Comparison of ENCODE assay signal across 1 cellular context in genomic region chr16:68085259-68086071, GRCh38.
TF ChIP-seq lines count a peak whose summit lies in the region.

NFATC3 (plus strand) TSS chr16:68085370; CDS start chr16:68085682, 312 bp downstream.

TF ChIP-seq in K562, 482 proteins besides CTCF, POLR2A, EP300 and RAD21 (continued from another document and continues in another):
- TF ChIP-seq ZNF280B (CRISPR knock-in tag; IDR thresholded peaks at IDR 0.05): no peak
- TF ChIP-seq TCF15 (CRISPR knock-in tag; IDR thresholded peaks at IDR 0.05): no peak
- peak; percentile 47; the same call in 1 of the 2 replicates for TF ChIP-seq PHF8 (IDR thresholded peaks at IDR 0.05; ENCODE audit: borderline replicate concordance, low read length)
- no peak for TF ChIP-seq ZNF277 (CRISPR knock-in tag; IDR thresholded peaks at IDR 0.05; ENCODE audit: borderline replicate concordance)
- TF ChIP-seq ZNF165 (CRISPR knock-in tag; IDR thresholded peaks at IDR 0.05; ENCODE audit: borderline replicate concordance): no peak
- no peak for TF ChIP-seq DEAF1 (CRISPR knock-in tag; IDR thresholded peaks at IDR 0.05)
- TF ChIP-seq TEAD2 (tag; IDR thresholded peaks at IDR 0.05): no peak
- 0 out of 2 replicates have a peak, but pooled peaks have one; percentile 62 for TF ChIP-seq ATF7 (IDR thresholded peaks at IDR 0.05)
- no peak for TF ChIP-seq ZNF707 (CRISPR knock-in tag; conservative IDR thresholded peaks at IDR 0.05)
- TF ChIP-seq ARID4B (CRISPR knock-in tag; IDR thresholded peaks at IDR 0.05): peak; percentile 70
- TF ChIP-seq GMEB1 (CRISPR knock-in tag; IDR thresholded peaks at IDR 0.05): no peak
- TF ChIP-seq E2F4 (CRISPR knock-in tag; IDR thresholded peaks at IDR 0.05; ENCODE audit: low read depth): no peak
- TF ChIP-seq ESRRB (CRISPR knock-in tag; IDR thresholded peaks at IDR 0.05; ENCODE audit: borderline replicate concordance): no peak
- no peak for TF ChIP-seq BCOR (IDR thresholded peaks at IDR 0.05)
- TF ChIP-seq NR4A1 (CRISPR knock-in tag; IDR thresholded peaks at IDR 0.05): peak; percentile 31; the same call in 1 of the 2 replicates
- TF ChIP-seq NR4A1 (tag; IDR thresholded peaks at IDR 0.05): 0 out of 2 replicates have a peak, but pooled peaks have one; percentile 52
- no peak for TF ChIP-seq SREBF1 (IDR thresholded peaks at IDR 0.05; ENCODE audit: borderline replicate concordance, low read depth, low read length)
- 0 out of 2 replicates have a peak, but pooled peaks have one; percentile 38 for TF ChIP-seq TARDBP (IDR thresholded peaks at IDR 0.05)
- no peak for TF ChIP-seq FOXO4 (CRISPR knock-in tag; IDR thresholded peaks at IDR 0.05)
- no peak for TF ChIP-seq ZNF134 (CRISPR knock-in tag; conservative IDR thresholded peaks at IDR 0.05)
- TF ChIP-seq GATAD2B (IDR thresholded peaks at IDR 0.05; ENCODE audit: borderline replicate concordance): peak; percentile 60
- TF ChIP-seq ZNF77 (CRISPR knock-in tag; IDR thresholded peaks at IDR 0.05): no peak
- no peak for TF ChIP-seq RBM17 (IDR thresholded peaks at IDR 0.05; ENCODE audit: borderline replicate concordance, low read depth, low read length)
- TF ChIP-seq PREB (CRISPR knock-in tag; IDR thresholded peaks at IDR 0.05): peak; percentile 95; the same call in 1 of the 2 replicates
- no peak for TF ChIP-seq CHCHD3 (CRISPR knock-in tag; IDR thresholded peaks at IDR 0.05)
- no peak for TF ChIP-seq KLF16 (IDR thresholded peaks at IDR 0.05)
- TF ChIP-seq ZC3H11A (IDR thresholded peaks at IDR 0.05; ENCODE audit: low read depth, low read length): no peak
- no peak for TF ChIP-seq HIVEP1 (CRISPR knock-in tag; IDR thresholded peaks at IDR 0.05)
- TF ChIP-seq CREB1 (IDR thresholded peaks at IDR 0.05): no peak; the same call in 1 of the 2 replicates
- peak; percentile 72 for TF ChIP-seq CREB1 (CRISPR knock-in tag; IDR thresholded peaks at IDR 0.05)
- no peak for TF ChIP-seq EHMT2 (IDR thresholded peaks at IDR 0.05)
- 0 out of 2 replicates have a peak, but pooled peaks have one; percentile 46 for TF ChIP-seq ZNF282 (CRISPR knock-in tag; IDR thresholded peaks at IDR 0.05)
- TF ChIP-seq WHSC1 (IDR thresholded peaks at IDR 0.05; ENCODE audit: low read length): no peak
- no peak for TF ChIP-seq PRMT5 (CRISPR knock-in tag; IDR thresholded peaks at IDR 0.05)
- TF ChIP-seq GATA2 (CRISPR knock-in tag; IDR thresholded peaks at IDR 0.05): no peak
- TF ChIP-seq FOSL1 (tag; conservative IDR thresholded peaks at IDR 0.05): peak; percentile 51; the same call in 1 of the 2 replicates
- TF ChIP-seq ZNF347 (CRISPR knock-in tag; IDR thresholded peaks at IDR 0.05; ENCODE audit: low read depth): no peak
- no peak for TF ChIP-seq PTRF (tag; IDR thresholded peaks at IDR 0.05)
- TF ChIP-seq BRF1 (IDR thresholded peaks at IDR 0.05; ENCODE audit: borderline replicate concordance, extremely low read depth, insufficient read length): no peak
- no peak for TF ChIP-seq MEIS2 (IDR thresholded peaks at IDR 0.05; ENCODE audit: partially characterized antibody)
- TF ChIP-seq TAF7 (tag; IDR thresholded peaks at IDR 0.05): 0 out of 2 replicates have a peak, but pooled peaks have one; percentile 19
- TF ChIP-seq JUNB (CRISPR knock-in tag; conservative IDR thresholded peaks at IDR 0.05): no peak
- TF ChIP-seq NR2C2 (CRISPR knock-in tag; IDR thresholded peaks at IDR 0.05): 0 out of 2 replicates have a peak, but pooled peaks have one; percentile 34
- TF ChIP-seq NR2C2 (tag; IDR thresholded peaks at IDR 0.05): no peak
- no peak for TF ChIP-seq NELFE (IDR thresholded peaks at IDR 0.05; ENCODE audit: insufficient read depth, insufficient read length)
- TF ChIP-seq ZBTB49 (CRISPR knock-in tag; IDR thresholded peaks at IDR 0.05; ENCODE audit: borderline replicate concordance): no peak
- TF ChIP-seq BDP1 (IDR thresholded peaks at IDR 0.05; ENCODE audit: insufficient read depth, insufficient read length): no peak
- no peak for TF ChIP-seq OTX1 (CRISPR knock-in tag; IDR thresholded peaks at IDR 0.05)
- no peak for TF ChIP-seq ZNF586 (CRISPR knock-in tag; conservative IDR thresholded peaks at IDR 0.05)
- TF ChIP-seq RBM15 (IDR thresholded peaks at IDR 0.05; ENCODE audit: insufficient read depth, low read length): no peak
- no peak for TF ChIP-seq ZNF174 (CRISPR knock-in tag; IDR thresholded peaks at IDR 0.05)
- no peak for TF ChIP-seq ZNF184 (CRISPR knock-in tag; IDR thresholded peaks at IDR 0.05)
- TF ChIP-seq KLF10 (CRISPR knock-in tag; IDR thresholded peaks at IDR 0.05): no peak
- no peak for TF ChIP-seq TAL1 (IDR thresholded peaks at IDR 0.05)
- TF ChIP-seq ZFP36 (IDR thresholded peaks at IDR 0.05; ENCODE audit: low read depth, low read length, partially characterized antibody): no peak
- TF ChIP-seq SREBF2 (CRISPR knock-in tag; IDR thresholded peaks at IDR 0.05): no peak
- no peak for TF ChIP-seq MAFG (tag; conservative IDR thresholded peaks at IDR 0.05)
